Comparison of ENCODE assay signal across 13 cellular contexts in the genomic region with DNA sequence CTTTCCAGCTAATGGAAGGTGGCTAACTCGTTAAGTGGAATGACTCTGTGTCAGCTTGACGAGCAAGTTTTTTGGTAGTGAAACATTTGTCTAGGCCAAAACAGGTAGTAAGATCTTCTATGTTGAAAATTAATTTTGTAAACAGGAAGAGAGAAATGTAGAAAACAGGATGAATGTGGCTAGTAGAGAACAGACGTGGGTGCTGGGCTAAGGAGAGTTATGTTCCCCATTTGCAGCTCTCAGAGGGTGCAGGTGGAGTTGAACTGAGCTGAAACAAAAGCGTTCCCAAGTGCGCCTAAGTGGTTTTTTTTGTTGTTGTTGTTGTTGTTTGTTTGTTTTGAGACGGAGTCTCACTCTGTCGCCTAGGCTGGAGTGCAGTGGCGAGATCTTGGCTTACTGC. TPM values are rescaled to one million over a fixed set of nuclear protein-coding genes. Genes with fewer than 3 reads are reported as not detected.
DNase-seq lines count a peak whose midpoint lies in the region; ATAC-seq, FAIRE-seq and TF ChIP-seq lines count a peak whose summit lies in the region.
"Had no signal": no experiment of that assay in that cellular context is flagged by ENCODE, and none has a peak within 500 bp of the region (broad histone marks: within the 10 kb centered on the region; RNA-seq: fewer than 3 reads in every experiment).

No MANE protein-coding gene starts in this region.

- POLR2A ChIA-PET in CD8-positive, alpha-beta memory T cell (lab: Charles Lee), result interaction anchor here (0.7 kb wide), 1 partner anchor 1721 kb away, joined by 4 read pairs; a partner anchor contains a TSS
- POLR2A ChIA-PET in activated CD8-positive, alpha-beta T cell treated with anti-CD3 and anti-CD28 coated beads for 36 hours (lab: Charles Lee), result no interaction called here

- peaks cover 15% of the 10 kb centered on the region for H3K4me1 ChIP-seq in CD8-positive, alpha-beta memory T cell (ENCODE audit: insufficient read depth, low read length)
- H3K4me1 ChIP-seq: neural progenitor cell had no signal

- peak in 1 of 5 donors; percentile 13 for DNase-seq in CD8-positive, alpha-beta memory T cell
- no peak for DNase-seq in activated CD8-positive, alpha-beta T cell treated with anti-CD3 and anti-CD28 coated beads for 36 hours
- DNase-seq in HCEC 1CT (no peak), frontal cortex (ENCODE audit: low spot score in 2 of 2) (no peak)
- DNase-seq: NCI-H748 treated with DMSO at 0.1 percent for 48 hours; stimulated activated naive CD8-positive, alpha-beta T cell treated with anti-CD3 and anti-CD28 coated beads, Interleukin-15, amount 100 ng/mL, for 72 hours had no signal

- H3K9me3 Mint-ChIP-seq in CD8-positive, alpha-beta memory T cell, result peaks cover 0 to 3% (median 0%) of the 10 kb centered on the region in 5 donors
- no peaks in the 10 kb centered on the region for H3K9me3 Mint-ChIP-seq in activated CD8-positive, alpha-beta T cell treated with anti-CD3 and anti-CD28 coated beads for 36 hours
- H3K9me3 Mint-ChIP-seq: brain; neural progenitor cell; stimulated activated naive CD8-positive, alpha-beta T cell treated with anti-CD3 and anti-CD28 coated beads, Interleukin-15, amount 100 ng/mL, for 72 hours had no signal

- peaks cover 36 to 67% (median 60%) of the 10 kb centered on the region in 3 donors for H3K4me1 Mint-ChIP-seq in CD8-positive, alpha-beta memory T cell
- H3K4me1 Mint-ChIP-seq in activated CD8-positive, alpha-beta T cell treated with anti-CD3 and anti-CD28 coated beads for 36 hours (ENCODE audit: low read depth), result peaks cover 17% of the 10 kb centered on the region
- H3K4me1 Mint-ChIP-seq: stimulated activated naive CD8-positive, alpha-beta T cell treated with anti-CD3 and anti-CD28 coated beads, Interleukin-15, amount 100 ng/mL, for 72 hours had no signal

- no peaks in the 10 kb centered on the region for H3K27me3 ChIP-seq in CD8-positive, alpha-beta memory T cell (ENCODE audit: insufficient read depth, low read length, poor library complexity, severe bottlenecking)
- H3K27me3 ChIP-seq: BLaER1, neural progenitor cell had no signal

- no peak overlapping the region for H3K27ac ChIP-seq in CD8-positive, alpha-beta memory T cell (ENCODE audit: low read depth, low read length)
- H3K27ac ChIP-seq: BLaER1, neural progenitor cell had no signal

- peak overlapping the region; percentile 61 to 97 (median 92) for H3K27ac Mint-ChIP-seq in CD8-positive, alpha-beta memory T cell
- peak overlapping the region; percentile 46 for H3K27ac Mint-ChIP-seq in activated CD8-positive, alpha-beta T cell treated with anti-CD3 and anti-CD28 coated beads for 36 hours
- H3K27ac Mint-ChIP-seq: brain; neural progenitor cell; stimulated activated naive CD8-positive, alpha-beta T cell treated with anti-CD3 and anti-CD28 coated beads, Interleukin-15, amount 100 ng/mL, for 72 hours had no signal

- ATAC-seq in GM19395 (IDR thresholded peaks at IDR 0.05; ENCODE audit: unreplicated experiment) (peak; percentile 75), HG03025 (IDR thresholded peaks at IDR 0.05; ENCODE audit: low FRiP score, unreplicated experiment) (peak; percentile 76), GM21360 (IDR thresholded peaks at IDR 0.05; ENCODE audit: unreplicated experiment) (no peak), GM18873 (IDR thresholded peaks at IDR 0.05; ENCODE audit: low FRiP score, unreplicated experiment) (no peak)
- no peak for ATAC-seq in activated CD8-positive, alpha-beta T cell treated with anti-CD3 and anti-CD28 coated beads for 36 hours
- ATAC-seq: stimulated activated naive CD8-positive, alpha-beta T cell treated with anti-CD3 and anti-CD28 coated beads, Interleukin-15, amount 100 ng/mL, for 72 hours had no signal

- H3K36me3 Mint-ChIP-seq in CD8-positive, alpha-beta memory T cell, result peaks cover 0 to 5% (median 0%) of the 10 kb centered on the region in 3 donors
- no peaks in the 10 kb centered on the region for H3K36me3 Mint-ChIP-seq in activated CD8-positive, alpha-beta T cell treated with anti-CD3 and anti-CD28 coated beads for 36 hours (ENCODE audit: low read depth)
- H3K36me3 Mint-ChIP-seq: brain, neural progenitor cell had no signal

- no peaks in the 10 kb centered on the region for H3K27me3 Mint-ChIP-seq in CD8-positive, alpha-beta memory T cell
- no peaks in the 10 kb centered on the region for H3K27me3 Mint-ChIP-seq in activated CD8-positive, alpha-beta T cell treated with anti-CD3 and anti-CD28 coated beads for 36 hours
- H3K27me3 Mint-ChIP-seq: stimulated activated naive CD8-positive, alpha-beta T cell treated with anti-CD3 and anti-CD28 coated beads, Interleukin-15, amount 100 ng/mL, for 72 hours had no signal

- no peak for TF ChIP-seq CTCF in activated CD8-positive, alpha-beta T cell treated with anti-CD3 and anti-CD28 coated beads for 36 hours (IDR thresholded peaks at IDR 0.05)

- intact Hi-C loops in activated CD8-positive, alpha-beta T cell treated with anti-CD3 and anti-CD28 coated beads for 36 hours (cut with micrococcal nuclease), result no loop called here

- peak overlapping the region in 6 of 7 donors; percentile 61 to 89 (median 72) for H3K4me3 Mint-ChIP-seq in CD8-positive, alpha-beta memory T cell
- no peak overlapping the region for H3K4me3 Mint-ChIP-seq in activated CD8-positive, alpha-beta T cell treated with anti-CD3 and anti-CD28 coated beads for 36 hours
- H3K4me3 Mint-ChIP-seq: brain; neural progenitor cell; stimulated activated naive CD8-positive, alpha-beta T cell treated with anti-CD3 and anti-CD28 coated beads, Interleukin-15, amount 100 ng/mL, for 72 hours had no signal

- H3K4me3 ChIP-seq in CD8-positive, alpha-beta memory T cell (ENCODE audit: low read length), result no peak overlapping the region
- H3K4me3 ChIP-seq: BLaER1, neural progenitor cell had no signal

- no peaks in the 10 kb centered on the region for H3K36me3 ChIP-seq in CD8-positive, alpha-beta memory T cell (ENCODE audit: insufficient read depth, low read length)
- H3K36me3 ChIP-seq: BLaER1, neural progenitor cell had no signal

- no peaks in the 10 kb centered on the region for H3K9me3 ChIP-seq in CD8-positive, alpha-beta memory T cell (ENCODE audit: low read length)
- H3K9me3 ChIP-seq: BLaER1 had no signal

- CTCF ChIA-PET in CD8-positive, alpha-beta memory T cell (lab: Charles Lee), result interaction anchor here (1.0 to 3.3 kb wide), 4 partner anchors 9 to 84 kb away, joined by 3 to 11 read pairs (median 4); a partner anchor contains a TSS
- CTCF ChIA-PET in activated CD8-positive, alpha-beta T cell treated with anti-CD3 and anti-CD28 coated beads for 36 hours (lab: Charles Lee), result no interaction called here

- FAIRE-seq in frontal cortex (lab: Jason Lieb, UNC), result no peak

RNA-seq across cellular contexts. Expression of a gene that starts 59.5 kb away (rescaled TPM):
- 10 to 100 TPM; 40.8 to 41.3 TPM for total RNA-seq in CD8-positive, alpha-beta memory T cell
- polyA plus RNA-seq in CD8-positive, alpha-beta memory T cell, result 59.5 TPM
- 10 to 100 TPM; 32.9 to 33.5 TPM for total RNA-seq in activated CD8-positive, alpha-beta T cell treated with anti-CD3 and anti-CD28 coated beads for 36 hours
- 249 TPM for total RNA-seq in frontal cortex

Comparison
In these comparisons a context has a peak if more than half of its experiments do, and no peak if none do; other contexts are left out.
1. ATAC-seq: peak in GM19395 (single experiment) and HG03025 (single experiment); none in activated CD8-positive, alpha-beta T cell treated with anti-CD3 and anti-CD28 coated beads for 36 hours (single experiment), GM21360 (single experiment) and GM18873 (single experiment).